In genomic region chr10:127577376-127577775, GRCh38 we compare ENCODE assay signal across 11 cellular contexts. TPM values are rescaled to one million over a fixed set of nuclear protein-coding genes. Genes with fewer than 3 reads are reported as not detected.
DNase-seq lines count a peak whose midpoint lies in the region; ATAC-seq and TF ChIP-seq lines count a peak whose summit lies in the region.
"Had no signal": no experiment of that assay in that cellular context is flagged by ENCODE, and none has a peak within 500 bp of the region (broad histone marks: within the 10 kb centered on the region; RNA-seq: fewer than 3 reads in every experiment).

No MANE protein-coding gene starts in this region.

- no peak overlapping the region for H3T11ph ChIP-seq in H9 (ENCODE audit: low read length)

- H3K27me3 Mint-ChIP-seq in H9 (ENCODE audit: low read depth) = peaks cover 2% of the 10 kb centered on the region

- H2BK15ac ChIP-seq in H9 (ENCODE audit: low read depth, low read length) = no peak overlapping the region

- peaks cover 0 to 3% of the 10 kb centered on the region in 2 experiments; a peak in 1 of 5 replicates for H3K9me3 Mint-ChIP-seq in H9

- H3K9ac ChIP-seq in H9 (ENCODE audit: extremely low read depth, insufficient read length, low read length) = no peak overlapping the region

- H2AFZ ChIP-seq in H9 (ENCODE audit: low read length) (no peak overlapping the region), hepatocyte (no peak overlapping the region)

- H3K23me2 ChIP-seq in H9 (ENCODE audit: insufficient read length, low read depth, low read length, poor library complexity, severe bottlenecking) = no peaks in the 10 kb centered on the region

- no peak overlapping the region for H2BK12ac ChIP-seq in H9 (ENCODE audit: insufficient read length, low read depth, low read length)

- H3K14ac ChIP-seq in H9 (ENCODE audit: insufficient read depth, low read length) = no peak overlapping the region

- H3K9me2 ChIP-seq in hepatocyte (replicated peaks; ENCODE audit: insufficient read depth) = no peaks in the 10 kb centered on the region

- H3K27ac Mint-ChIP-seq in H9 = no peak overlapping the region
- H3K27ac Mint-ChIP-seq: activated CD4-positive, alpha-beta memory T cell treated with anti-CD3 and anti-CD28 coated beads for 36 hours had no signal

- H3K36me3 Mint-ChIP-seq in H9 (ENCODE audit: insufficient read depth in 1 of 3, low read depth in 3 of 3) = no peaks in the 10 kb centered on the region
- H3K36me3 Mint-ChIP-seq: activated CD4-positive, alpha-beta memory T cell treated with anti-CD3 and anti-CD28 coated beads for 36 hours had no signal

- H3K4me3 ChIP-seq in AG04450 (ENCODE audit: low read depth, low read length) = no peak overlapping the region
- no peak overlapping the region for H3K4me3 ChIP-seq in hepatocyte
- H3K4me3 ChIP-seq in coronary artery = no peak overlapping the region
- no peak overlapping the region for H3K4me3 ChIP-seq in ascending aorta

- H4K20me1 ChIP-seq in H9 (ENCODE audit: control insufficient read depth, insufficient read depth, insufficient read length) (no peaks in the 10 kb centered on the region), hepatocyte (ENCODE audit: insufficient read depth, poor library complexity, severe bottlenecking) (no peaks in the 10 kb centered on the region)

- H3K18ac ChIP-seq in H9 (ENCODE audit: insufficient read length, low read depth, low read length) = no peak overlapping the region

- CTCF ChIA-PET in AG04450 (lab: Charles Lee) = interaction anchor here (1.1 kb wide), 1 partner anchor 321 kb away, joined by 3 read pairs; no protein-coding TSS in a partner anchor

- H3K79me1 ChIP-seq in H9 (ENCODE audit: insufficient read depth, low read depth, low read length, poor library complexity, severe bottlenecking) = no peaks in the 10 kb centered on the region

- H3K56ac ChIP-seq in H9 (ENCODE audit: insufficient read length, low read depth, low read length) = no peak overlapping the region

- no peaks in the 10 kb centered on the region for H3K27me3 ChIP-seq in AG04450 (ENCODE audit: control insufficient read depth, insufficient read depth, low read length)
- H3K27me3 ChIP-seq in H9 (ENCODE audit: insufficient read depth, low read length) = no peaks in the 10 kb centered on the region
- peaks cover 6% of the 10 kb centered on the region for H3K27me3 ChIP-seq in hepatocyte
- no peaks in the 10 kb centered on the region for H3K27me3 ChIP-seq in ascending aorta

- H3K36me3 ChIP-seq in hepatocyte (replicated peaks; ENCODE audit: insufficient read depth, low read depth) = no peaks in the 10 kb centered on the region
- no peaks in the 10 kb centered on the region for H3K36me3 ChIP-seq in ascending aorta

- no CpG with 5 or more reads among the region's 2 CpGs for WGBS in H9 (ENCODE audit: extremely low coverage, insufficient read length, low lambda C conversion rate)
- WGBS in hepatocyte (ENCODE audit: low lambda C conversion rate, missing lambda C conversion rate) = 48% methylated on average over 2 of the region's 2 CpGs

- POLR2A ChIA-PET in AG04450 (lab: Yijun Ruan, JAX) = no interaction called here

- no peak overlapping the region for H2BK120ac ChIP-seq in H9 (ENCODE audit: low read depth, low read length, poor library complexity, severe bottlenecking)

- H3K9me3 ChIP-seq in AG04450 (ENCODE audit: control insufficient read depth, insufficient read depth, low read length) (peaks cover 4% of the 10 kb centered on the region), H9 (ENCODE audit: control insufficient read depth, low read depth, low read length) (no peaks in the 10 kb centered on the region), hepatocyte (ENCODE audit: low read depth) (no peaks in the 10 kb centered on the region), ascending aorta (no peaks in the 10 kb centered on the region)

- no peak overlapping the region for H3K4ac ChIP-seq in H9 (ENCODE audit: low read depth, low read length)

- no peaks in the 10 kb centered on the region for H3K4me1 Mint-ChIP-seq in H9

- ATAC-seq in GM18870 (IDR thresholded peaks at IDR 0.05; ENCODE audit: unreplicated experiment) = no peak

- H4K91ac ChIP-seq in H9 (ENCODE audit: insufficient read length, low read depth, low read length) = no peak overlapping the region

- H3K4me2 ChIP-seq in H9 (ENCODE audit: insufficient read depth, insufficient read length, low read length) (no peak overlapping the region), hepatocyte (no peak overlapping the region)

- no peak overlapping the region for H3K27ac ChIP-seq in AG04450 (ENCODE audit: low read depth, low read length)
- H3K27ac ChIP-seq in H9 (ENCODE audit: insufficient read length, low read depth, low read length) = no peak overlapping the region
- no peak overlapping the region for H3K27ac ChIP-seq in hepatocyte
- H3K27ac ChIP-seq in coronary artery = no peak overlapping the region
- no peak overlapping the region for H3K27ac ChIP-seq in ascending aorta

- H3K79me2 ChIP-seq in H9 (ENCODE audit: insufficient read depth, low read length) (no peaks in the 10 kb centered on the region), hepatocyte (no peaks in the 10 kb centered on the region)

- no peaks in the 10 kb centered on the region for H3K4me1 ChIP-seq in H9 (ENCODE audit: insufficient read depth, low read length)
- no peaks in the 10 kb centered on the region for H3K4me1 ChIP-seq in hepatocyte (ENCODE audit: insufficient read depth)
- H3K4me1 ChIP-seq in ascending aorta = no peaks in the 10 kb centered on the region

- intact Hi-C loops in ascending aorta (cut with DNase I) = no loop called here

- no peak overlapping the region for H3K23ac ChIP-seq in H9 (ENCODE audit: insufficient read length, low read depth, low read length)

- no peak overlapping the region for H2BK5ac ChIP-seq in H9 (ENCODE audit: insufficient read length, low read length)

- no peak overlapping the region for H2AK5ac ChIP-seq in H9 (ENCODE audit: insufficient read length, low read length)

- TF ChIP-seq CTCF in AG04450 (IDR thresholded peaks at IDR 0.05; ENCODE audit: low read depth, low read length) (peak; percentile 17; the same call in 1 of the 2 replicates), H9 (conservative IDR thresholded peaks at IDR 0.05) (peak; percentile 31; the same call in 1 of the 3 replicates), hepatocyte (IDR thresholded peaks at IDR 0.05; ENCODE audit: poor library complexity) (peak; percentile 40), coronary artery (IDR thresholded peaks at IDR 0.05) (no peak), ascending aorta (IDR thresholded peaks at IDR 0.05) (no peak)

- no peak overlapping the region for H4K5ac ChIP-seq in H9 (ENCODE audit: insufficient read length, low read depth, low read length)

- no peak overlapping the region for H3K4me3 Mint-ChIP-seq in H9
- H3K4me3 Mint-ChIP-seq: activated CD4-positive, alpha-beta memory T cell treated with anti-CD3 and anti-CD28 coated beads for 36 hours had no signal

- no peak overlapping the region for H2BK20ac ChIP-seq in H9 (ENCODE audit: low read depth, low read length, poor library complexity, severe bottlenecking)

- no peak overlapping the region for H4K8ac ChIP-seq in H9 (replicated peaks; ENCODE audit: insufficient read length, low read depth, low read length)

- no peak for DNase-seq in AG04450 (ENCODE audit: low read depth, low spot score)
- DNase-seq in H9 = no peak
- DNase-seq in RPMI7951 (ENCODE audit: low read depth) = peak; percentile 11
- DNase-seq in hepatocyte (ENCODE audit: low spot score) = no peak
- DNase-seq in coronary artery (ENCODE audit: low spot score) = no peak
- DNase-seq in ascending aorta (ENCODE audit: low spot score in 2 of 2) = no peak
- DNase-seq in activated naive CD4-positive, alpha-beta T cell treated with anti-CD3 and anti-CD28 coated beads, Interleukin-2, amount 50 U/mL, for 16 hours = no peak
- DNase-seq: activated CD4-positive, alpha-beta memory T cell treated with anti-CD3 and anti-CD28 coated beads for 36 hours; central memory CD4-positive, alpha-beta T cell; stimulated activated CD8-positive, alpha-beta memory T cell treated with anti-CD3 and anti-CD28 coated beads, Interleukin-4, amount 100 ng/mL, for 48 hours had no signal

RNA-seq across cellular contexts. Expression of gene NPS, which starts 28.3 kb away (rescaled TPM):
- polyA plus RNA-seq in AG04450 (2011; rRNA removed) (not detected in 2 replicates), hepatocyte (not detected in 2 replicates)
- polyA minus RNA-seq in AG04450 (2011; rRNA and poly(A)+ RNA removed) = not detected in 2 replicates
- total RNA-seq in H9 (2021) (not detected in 2 replicates), hepatocyte (not detected in 2 replicates), ascending aorta (not detected)
- total RNA-seq in RPMI7951 (2014; rRNA removed; shearing (Covaris generic)) = not detected in 2 replicates
- total RNA-seq: activated CD4-positive, alpha-beta memory T cell treated with anti-CD3 and anti-CD28 coated beads for 36 hours had no signal

Comparison
In these comparisons a context has a peak if more than half of its experiments do, and no peak if none do; other contexts are left out.
1. CTCF ChIP-seq: peak in AG04450 (single experiment), H9 (single experiment) and hepatocyte (single experiment); none in coronary artery (single experiment) and ascending aorta (0 of 3).